In the genomic region with DNA sequence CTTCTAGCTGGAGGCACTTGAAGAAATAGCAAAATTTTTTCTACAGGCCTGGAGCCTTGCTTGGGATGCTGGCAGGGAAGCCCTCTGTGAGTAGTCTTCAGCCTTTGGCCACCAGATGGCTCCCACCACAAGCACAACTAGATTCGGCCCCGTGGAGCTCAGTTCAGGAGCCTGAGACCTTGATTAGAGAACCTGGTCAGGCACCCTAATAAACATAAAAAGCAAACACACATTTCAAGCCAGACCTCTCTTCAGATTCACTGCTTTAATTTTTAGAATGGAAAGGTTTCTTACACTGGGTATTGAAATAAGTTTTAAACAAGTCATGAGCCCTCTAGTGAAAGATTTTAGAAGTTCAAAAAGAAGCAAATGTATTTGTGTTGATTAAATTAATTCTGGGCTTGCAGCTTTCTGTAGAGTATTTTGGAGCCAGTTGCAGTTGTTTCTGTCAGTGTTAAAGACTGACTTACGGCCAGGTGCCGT, we compare ENCODE assay signal across 8 cellular contexts. TPM values are rescaled to one million over a fixed set of nuclear protein-coding genes. Genes with fewer than 3 reads are reported as not detected.
DNase-seq lines count a peak whose midpoint lies in the region; ATAC-seq, FAIRE-seq and TF ChIP-seq lines count a peak whose summit lies in the region.

No MANE protein-coding gene starts in this region.

- CTCF ChIA-PET in WTC11 (lab: Charles Lee), result interaction anchor here (0.5 to 2.1 kb wide), 39 partner anchors 8 to 562 kb away, joined by 3 to 51 read pairs (median 5); a partner anchor contains a TSS

- FAIRE-seq in bronchial epithelial cell (lab: Jason Lieb, UNC), result no peak

- H3K27me3 ChIP-seq in bronchial epithelial cell (ENCODE audit: control insufficient read depth, insufficient read depth, low read length) (no peaks in the 10 kb centered on the region), kidney epithelial cell (ENCODE audit: control insufficient read depth, insufficient read depth, low read length) (no peaks in the 10 kb centered on the region)

- POLR2A ChIA-PET in WTC11 (lab: Charles Lee), result interaction anchor here (1.2 kb wide), 1 partner anchor 53 kb away, joined by 6 read pairs; no protein-coding TSS in a partner anchor

- no peak overlapping the region for H3K27ac Mint-ChIP-seq in WTC11

- DNase-seq in A172 (ENCODE audit: low spot score), result peak; percentile 67
- peak; percentile 46 for DNase-seq in NCI-H2107 treated with DMSO at 0.1 percent for 48 hours (lab: John Stamatoyannopoulos, UW; ENCODE audit: unreplicated experiment)
- peak; percentile 77 for DNase-seq in WTC11 (ENCODE audit: low spot score)
- peak; percentile 70 for DNase-seq in bronchial epithelial cell (ENCODE audit: low read depth)
- DNase-seq in kidney epithelial cell (ENCODE audit: low read depth), result no peak
- peak; percentile 77 for DNase-seq in stimulated activated CD4-positive, alpha-beta T cell treated with anti-CD3 and anti-CD28 coated beads, Interleukin-15, amount 100 ng/mL, for 24 hours

- no peak overlapping the region for H3K4me3 Mint-ChIP-seq in WTC11

- no peaks in the 10 kb centered on the region for H3K9me3 Mint-ChIP-seq in WTC11

- H3K4me3 ChIP-seq in bronchial epithelial cell (ENCODE audit: low read depth, low read length) (no peak overlapping the region), kidney epithelial cell (ENCODE audit: low read depth, low read length) (no peak overlapping the region)

- no peaks in the 10 kb centered on the region; the same call in 1 of the 2 replicates for H3K27me3 Mint-ChIP-seq in WTC11 (ENCODE audit: low read depth)

- H3K36me3 ChIP-seq in bronchial epithelial cell (ENCODE audit: control insufficient read depth, insufficient read depth, low read length) (no peaks in the 10 kb centered on the region), kidney epithelial cell (ENCODE audit: control insufficient read depth, insufficient read depth, low read length) (no peaks in the 10 kb centered on the region)

- no peaks in the 10 kb centered on the region for H3K36me3 Mint-ChIP-seq in WTC11

- ATAC-seq in GM18499 (IDR thresholded peaks at IDR 0.05; ENCODE audit: insufficient read depth, unreplicated experiment) (peak; percentile 76), HG02970 (IDR thresholded peaks at IDR 0.05; ENCODE audit: low FRiP score, unreplicated experiment) (peak; percentile 60), WTC11 (peak; percentile 99)

- TF ChIP-seq CTCF in WTC11 (IDR thresholded peaks at IDR 0.05) (peak; percentile 25; the same call in 1 of the 2 replicates), bronchial epithelial cell (IDR thresholded peaks at IDR 0.05; ENCODE audit: insufficient read depth, low read length, severe bottlenecking) (peak; percentile 89), kidney epithelial cell (IDR thresholded peaks at IDR 0.05; ENCODE audit: insufficient read depth, low read length, poor library complexity, severe bottlenecking) (peak; percentile 88)

- H3K4me1 Mint-ChIP-seq in WTC11, result peaks cover 7% of the 10 kb centered on the region; the same call in 1 of the 2 replicates

TF ChIP-seq in WTC11, 78 proteins besides CTCF, POLR2A, EP300 and RAD21 (continues in another document):
- TF ChIP-seq, protein P1, sequence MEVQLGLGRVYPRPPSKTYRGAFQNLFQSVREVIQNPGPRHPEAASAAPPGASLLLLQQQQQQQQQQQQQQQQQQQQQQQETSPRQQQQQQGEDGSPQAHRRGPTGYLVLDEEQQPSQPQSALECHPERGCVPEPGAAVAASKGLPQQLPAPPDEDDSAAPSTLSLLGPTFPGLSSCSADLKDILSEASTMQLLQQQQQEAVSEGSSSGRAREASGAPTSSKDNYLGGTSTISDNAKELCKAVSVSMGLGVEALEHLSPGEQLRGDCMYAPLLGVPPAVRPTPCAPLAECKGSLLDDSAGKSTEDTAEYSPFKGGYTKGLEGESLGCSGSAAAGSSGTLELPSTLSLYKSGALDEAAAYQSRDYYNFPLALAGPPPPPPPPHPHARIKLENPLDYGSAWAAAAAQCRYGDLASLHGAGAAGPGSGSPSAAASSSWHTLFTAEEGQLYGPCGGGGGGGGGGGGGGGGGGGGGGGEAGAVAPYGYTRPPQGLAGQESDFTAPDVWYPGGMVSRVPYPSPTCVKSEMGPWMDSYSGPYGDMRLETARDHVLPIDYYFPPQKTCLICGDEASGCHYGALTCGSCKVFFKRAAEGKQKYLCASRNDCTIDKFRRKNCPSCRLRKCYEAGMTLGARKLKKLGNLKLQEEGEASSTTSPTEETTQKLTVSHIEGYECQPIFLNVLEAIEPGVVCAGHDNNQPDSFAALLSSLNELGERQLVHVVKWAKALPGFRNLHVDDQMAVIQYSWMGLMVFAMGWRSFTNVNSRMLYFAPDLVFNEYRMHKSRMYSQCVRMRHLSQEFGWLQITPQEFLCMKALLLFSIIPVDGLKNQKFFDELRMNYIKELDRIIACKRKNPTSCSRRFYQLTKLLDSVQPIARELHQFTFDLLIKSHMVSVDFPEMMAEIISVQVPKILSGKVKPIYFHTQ (CRISPR knock-in tag; IDR thresholded peaks at IDR 0.05), result no peak
- TF ChIP-seq TEAD4 (CRISPR knock-in tag; IDR thresholded peaks at IDR 0.05) (no peak), TEAD1 (CRISPR knock-in tag; IDR thresholded peaks at IDR 0.05) (no peak), FOXJ3 (CRISPR knock-in tag; IDR thresholded peaks at IDR 0.05; ENCODE audit: borderline replicate concordance) (no peak), ZNF416 (CRISPR knock-in tag; IDR thresholded peaks at IDR 0.05) (no peak), CREB1 (CRISPR knock-in tag; IDR thresholded peaks at IDR 0.05) (no peak), ZNF232 (CRISPR knock-in tag; IDR thresholded peaks at IDR 0.05) (no peak), NR3C1 (CRISPR knock-in tag; conservative IDR thresholded peaks at IDR 0.05; ENCODE audit: low read depth) (no peak), NR2C2 (CRISPR knock-in tag; IDR thresholded peaks at IDR 0.05) (no peak)
- TF ChIP-seq, protein P2, sequence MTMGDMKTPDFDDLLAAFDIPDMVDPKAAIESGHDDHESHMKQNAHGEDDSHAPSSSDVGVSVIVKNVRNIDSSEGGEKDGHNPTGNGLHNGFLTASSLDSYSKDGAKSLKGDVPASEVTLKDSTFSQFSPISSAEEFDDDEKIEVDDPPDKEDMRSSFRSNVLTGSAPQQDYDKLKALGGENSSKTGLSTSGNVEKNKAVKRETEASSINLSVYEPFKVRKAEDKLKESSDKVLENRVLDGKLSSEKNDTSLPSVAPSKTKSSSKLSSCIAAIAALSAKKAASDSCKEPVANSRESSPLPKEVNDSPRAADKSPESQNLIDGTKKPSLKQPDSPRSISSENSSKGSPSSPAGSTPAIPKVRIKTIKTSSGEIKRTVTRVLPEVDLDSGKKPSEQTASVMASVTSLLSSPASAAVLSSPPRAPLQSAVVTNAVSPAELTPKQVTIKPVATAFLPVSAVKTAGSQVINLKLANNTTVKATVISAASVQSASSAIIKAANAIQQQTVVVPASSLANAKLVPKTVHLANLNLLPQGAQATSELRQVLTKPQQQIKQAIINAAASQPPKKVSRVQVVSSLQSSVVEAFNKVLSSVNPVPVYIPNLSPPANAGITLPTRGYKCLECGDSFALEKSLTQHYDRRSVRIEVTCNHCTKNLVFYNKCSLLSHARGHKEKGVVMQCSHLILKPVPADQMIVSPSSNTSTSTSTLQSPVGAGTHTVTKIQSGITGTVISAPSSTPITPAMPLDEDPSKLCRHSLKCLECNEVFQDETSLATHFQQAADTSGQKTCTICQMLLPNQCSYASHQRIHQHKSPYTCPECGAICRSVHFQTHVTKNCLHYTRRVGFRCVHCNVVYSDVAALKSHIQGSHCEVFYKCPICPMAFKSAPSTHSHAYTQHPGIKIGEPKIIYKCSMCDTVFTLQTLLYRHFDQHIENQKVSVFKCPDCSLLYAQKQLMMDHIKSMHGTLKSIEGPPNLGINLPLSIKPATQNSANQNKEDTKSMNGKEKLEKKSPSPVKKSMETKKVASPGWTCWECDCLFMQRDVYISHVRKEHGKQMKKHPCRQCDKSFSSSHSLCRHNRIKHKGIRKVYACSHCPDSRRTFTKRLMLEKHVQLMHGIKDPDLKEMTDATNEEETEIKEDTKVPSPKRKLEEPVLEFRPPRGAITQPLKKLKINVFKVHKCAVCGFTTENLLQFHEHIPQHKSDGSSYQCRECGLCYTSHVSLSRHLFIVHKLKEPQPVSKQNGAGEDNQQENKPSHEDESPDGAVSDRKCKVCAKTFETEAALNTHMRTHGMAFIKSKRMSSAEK (CRISPR knock-in tag; IDR thresholded peaks at IDR 0.05; ENCODE audit: borderline replicate concordance), result no peak
- TF ChIP-seq, protein P3, sequence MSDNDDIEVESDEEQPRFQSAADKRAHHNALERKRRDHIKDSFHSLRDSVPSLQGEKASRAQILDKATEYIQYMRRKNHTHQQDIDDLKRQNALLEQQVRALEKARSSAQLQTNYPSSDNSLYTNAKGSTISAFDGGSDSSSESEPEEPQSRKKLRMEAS (CRISPR knock-in tag; IDR thresholded peaks at IDR 0.05), result no peak
- TF ChIP-seq, protein P4, sequence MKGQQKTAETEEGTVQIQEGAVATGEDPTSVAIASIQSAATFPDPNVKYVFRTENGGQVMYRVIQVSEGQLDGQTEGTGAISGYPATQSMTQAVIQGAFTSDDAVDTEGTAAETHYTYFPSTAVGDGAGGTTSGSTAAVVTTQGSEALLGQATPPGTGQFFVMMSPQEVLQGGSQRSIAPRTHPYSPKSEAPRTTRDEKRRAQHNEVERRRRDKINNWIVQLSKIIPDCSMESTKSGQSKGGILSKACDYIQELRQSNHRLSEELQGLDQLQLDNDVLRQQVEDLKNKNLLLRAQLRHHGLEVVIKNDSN (CRISPR knock-in tag; IDR thresholded peaks at IDR 0.05), result no peak
- TF ChIP-seq, protein P5, sequence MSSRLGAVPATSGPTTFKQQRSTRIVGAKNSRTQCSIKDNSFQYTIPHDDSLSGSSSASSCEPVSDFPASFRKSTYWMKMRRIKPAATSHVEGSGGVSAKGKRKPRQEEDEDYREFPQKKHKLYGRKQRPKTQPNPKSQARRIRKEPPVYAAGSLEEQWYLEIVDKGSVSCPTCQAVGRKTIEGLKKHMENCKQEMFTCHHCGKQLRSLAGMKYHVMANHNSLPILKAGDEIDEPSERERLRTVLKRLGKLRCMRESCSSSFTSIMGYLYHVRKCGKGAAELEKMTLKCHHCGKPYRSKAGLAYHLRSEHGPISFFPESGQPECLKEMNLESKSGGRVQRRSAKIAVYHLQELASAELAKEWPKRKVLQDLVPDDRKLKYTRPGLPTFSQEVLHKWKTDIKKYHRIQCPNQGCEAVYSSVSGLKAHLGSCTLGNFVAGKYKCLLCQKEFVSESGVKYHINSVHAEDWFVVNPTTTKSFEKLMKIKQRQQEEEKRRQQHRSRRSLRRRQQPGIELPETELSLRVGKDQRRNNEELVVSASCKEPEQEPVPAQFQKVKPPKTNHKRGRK (CRISPR knock-in tag; IDR thresholded peaks at IDR 0.05; ENCODE audit: borderline replicate concordance), result no peak

RNA-seq across cellular contexts. Expression of a gene that starts 41.4 kb away (rescaled TPM):
- 54.3 and 63.6 TPM in 2 replicates for total RNA-seq in A172 (2014; rRNA removed; shearing (Covaris generic))
- total RNA-seq in WTC11 (2021) (15.9 to 21.0 TPM (median 19.2 TPM) in 3 replicates), bronchial epithelial cell (8.7 and 18.4 TPM in 2 replicates), kidney epithelial cell (120 and 139 TPM in 2 replicates)

RNA-seq across cellular contexts. Expression of a gene that starts 50.0 kb away (rescaled TPM):
- total RNA-seq in A172 (2014; rRNA removed; shearing (Covaris generic)), result 199 and 274 TPM in 2 replicates
- 9.9 to 13.8 TPM (median 11.2 TPM) in 3 replicates for total RNA-seq in WTC11 (2021)
- 9.6 and 21.6 TPM in 2 replicates for total RNA-seq in bronchial epithelial cell
- 68.4 and 93.5 TPM in 2 replicates for total RNA-seq in kidney epithelial cell

Comparison
In these comparisons a context has a peak if more than half of its experiments do, and no peak if none do; other contexts are left out.
1. CTCF ChIP-seq: peak in every context shown above with its lines; median percentile 89 in bronchial epithelial cell; 88 in kidney epithelial cell; 25 in WTC11.